ENCODE assay signal across 35 cellular contexts in the genomic region with DNA sequence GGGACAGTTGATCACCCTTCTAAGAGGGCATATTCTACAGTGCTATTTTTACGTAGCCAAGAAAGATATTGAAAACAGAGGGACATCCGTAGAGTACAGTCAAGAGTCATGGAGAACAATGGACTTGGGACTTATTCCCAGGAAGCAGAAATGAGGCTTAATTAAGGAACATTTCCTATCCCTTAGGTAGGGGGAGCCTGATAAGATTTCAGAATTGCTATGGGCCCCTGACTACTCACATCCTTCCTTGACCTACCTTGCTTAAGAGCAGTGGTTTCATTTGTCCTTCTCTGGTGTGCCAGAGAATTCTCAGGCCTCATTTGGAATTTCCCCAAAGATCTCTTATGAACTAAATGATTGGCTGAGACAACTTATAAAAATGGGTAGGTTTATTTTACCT.
DNase-seq lines count a peak whose midpoint lies in the region; ATAC-seq, FAIRE-seq and TF ChIP-seq lines count a peak whose summit lies in the region.
"Had no signal": no experiment of that assay in that cellular context is flagged by ENCODE, and none has a peak within 500 bp of the region (broad histone marks: within the 10 kb centered on the region; RNA-seq: fewer than 3 reads in every experiment).

No MANE protein-coding gene starts in this region.

- H4K20me1 ChIP-seq in K562 (replicated peaks; ENCODE audit: control insufficient read depth, insufficient read depth, low read length), result no peaks in the 10 kb centered on the region
- H4K20me1 ChIP-seq in endothelial cell of umbilical vein (replicated peaks; ENCODE audit: control insufficient read depth, extremely low read depth, insufficient read depth, low read length), result no peaks in the 10 kb centered on the region
- H4K20me1 ChIP-seq: BLaER1; BLaER1 treated with 17β-estradiol and CSF1 and Interleukin-3, amounts not matched to agents 10 nM and 100 nM had no signal

- H3K4me2 ChIP-seq in K562 (ENCODE audit: insufficient read depth, low read length) (no peak overlapping the region), endothelial cell of umbilical vein (ENCODE audit: insufficient read depth, low read length) (no peak overlapping the region)
- H3K4me2 ChIP-seq: A549; BLaER1; BLaER1 treated with 17β-estradiol and CSF1 and Interleukin-3, amounts not matched to agents 10 nM and 100 nM had no signal

- no peaks in the 10 kb centered on the region for H3K27me3 Mint-ChIP-seq in activated CD4-positive, alpha-beta T cell treated with anti-CD3 and anti-CD28 coated beads, Interleukin-2, amount 10 ng/mL, durations not matched to agents 7 days and 5 days
- H3K27me3 Mint-ChIP-seq: CD4-positive, alpha-beta T cell had no signal

- no peaks in the 10 kb centered on the region for H3K79me2 ChIP-seq in K562 (ENCODE audit: control insufficient read depth, insufficient read depth, low read length)
- no peaks in the 10 kb centered on the region for H3K79me2 ChIP-seq in endothelial cell of umbilical vein (ENCODE audit: control insufficient read depth, insufficient read depth, low read length)

- TF ChIP-seq EP300 in K562 (IDR thresholded peaks at IDR 0.05; ENCODE audit: low read length), result no peak

- DNase-seq in K562 (ENCODE audit: extremely low read depth in 1 of 4, low spot score in 3 of 4) (no peak), dermis blood vessel endothelial cell (peak; percentile 76), endothelial cell of umbilical vein (ENCODE audit: low read depth, low spot score) (peak; percentile 27), SW480 (ENCODE audit: low spot score) (no peak), body of pancreas (no peak)
- no peak for DNase-seq in activated CD4-positive, alpha-beta T cell treated with anti-CD3 and anti-CD28 coated beads, Interleukin-2, amount 10 ng/mL, durations not matched to agents 7 days and 5 days
- DNase-seq: 8988T; ACHN; AML-193; BE2C; C1 segment of cervical spinal cord; Caco-2; Calu3; CD4-positive, alpha-beta memory T cell; CD4-positive, alpha-beta T cell; CD4-positive, CD25-positive, alpha-beta regulatory T cell; CD8-positive, alpha-beta memory T cell; CD8-positive, alpha-beta T cell; COR-L47; DMS 273 treated with DMSO at 0.1 percent for 48 hours; DMS153; DMS53; DMS79; DMS79 treated with DMSO at 0.1 percent for 48 hours; DND-41; EL had no signal

- TF ChIP-seq CTCF in K562 (IDR thresholded peaks at IDR 0.05 in 2 of 3, conservative IDR thresholded peaks at IDR 0.05 in 1 of 3; ENCODE audit: insufficient read depth in 2 of 3, low read depth in 1 of 3, low read length in 3 of 3), result no peak
- no peak for TF ChIP-seq CTCF in endothelial cell of umbilical vein (IDR thresholded peaks at IDR 0.05; ENCODE audit: extremely low read depth in 1 of 2, insufficient read depth in 1 of 2, low read depth in 1 of 2, low read length in 2 of 2)
- TF ChIP-seq CTCF in body of pancreas (IDR thresholded peaks at IDR 0.05), result no peak

- H3K27ac ChIP-seq in K562 (ENCODE audit: extremely low read depth, low read depth, low read length) (no peak overlapping the region), endothelial cell of umbilical vein (ENCODE audit: insufficient read depth, low read depth, low read length) (no peak overlapping the region), body of pancreas (no peak overlapping the region)
- H3K27ac ChIP-seq: 22Rv1; A549; BLaER1; BLaER1 treated with 17β-estradiol and CSF1 and Interleukin-3, amounts not matched to agents 10 nM and 100 nM; C4-2B had no signal

- CTCF ChIA-PET in K562 (lab: Yijun Ruan, JAX; ENCODE audit: low intra/inter-chr PET ratio), result no interaction called here
- CTCF ChIA-PET in endothelial cell of umbilical vein (lab: Charles Lee), result interaction anchor here (1.3 kb wide), 2 partner anchors 8 to 16 kb away, joined by 3 read pairs; no protein-coding TSS in a partner anchor
- CTCF ChIA-PET in activated CD4-positive, alpha-beta T cell treated with anti-CD3 and anti-CD28 coated beads, Interleukin-2, amount 10 ng/mL, durations not matched to agents 7 days and 5 days (lab: Charles Lee), result no interaction called here

- no peak for TF ChIP-seq POLR2A in K562 (conservative IDR thresholded peaks at IDR 0.05)
- no peak for TF ChIP-seq POLR2A in endothelial cell of umbilical vein (IDR thresholded peaks at IDR 0.05; ENCODE audit: low read depth, low read length)
- TF ChIP-seq POLR2A in body of pancreas (IDR thresholded peaks at IDR 0.05), result no peak

- dilution Hi-C loops in endothelial cell of umbilical vein (cut with MboI; ENCODE audit: extremely low pct_ligation_motif_present, low sequenced_read_pairs), result no loop called here

- H3K9ac ChIP-seq in K562 (ENCODE audit: insufficient read depth in 1 of 2, low read depth in 2 of 2, low read length in 2 of 2), result no peak overlapping the region
- no peak overlapping the region for H3K9ac ChIP-seq in endothelial cell of umbilical vein (replicated peaks; ENCODE audit: extremely low read depth, insufficient read depth, low read length)
- H3K9ac ChIP-seq: BLaER1; BLaER1 treated with 17β-estradiol and CSF1 and Interleukin-3, amounts not matched to agents 10 nM and 100 nM had no signal

- in situ Hi-C loops in K562 (cut with MboI), result no loop called here

- BruUV-seq in K562 (replicated peaks; lab: Mats Ljungman, UMichigan), result no TSS peak
- BruUV-seq in endothelial cell of umbilical vein (replicated peaks; lab: Mats Ljungman, UMichigan), result no TSS peak

- H3K9me3 Mint-ChIP-seq in activated CD4-positive, alpha-beta T cell treated with anti-CD3 and anti-CD28 coated beads, Interleukin-2, amount 10 ng/mL, durations not matched to agents 7 days and 5 days, result peaks cover 3% of the 10 kb centered on the region
- H3K9me3 Mint-ChIP-seq: CD4-positive, alpha-beta memory T cell; CD4-positive, alpha-beta T cell; CD8-positive, alpha-beta memory T cell; CD8-positive, alpha-beta T cell had no signal

- H3K36me3 ChIP-seq in K562 (ENCODE audit: control insufficient read depth, insufficient read depth, low read length) (no peaks in the 10 kb centered on the region), endothelial cell of umbilical vein (ENCODE audit: control insufficient read depth in 2 of 2, extremely low read depth in 1 of 2, insufficient read depth in 2 of 2, low read length in 2 of 2) (no peaks in the 10 kb centered on the region), body of pancreas (replicated peaks in 1 of 2; ENCODE audit: insufficient read depth in 1 of 2, low read depth in 2 of 2) (no peaks in the 10 kb centered on the region)
- H3K36me3 ChIP-seq: BE2C; BLaER1; BLaER1 treated with 17β-estradiol and CSF1 and Interleukin-3, amounts not matched to agents 10 nM and 100 nM had no signal

- H2AFZ ChIP-seq in K562 (ENCODE audit: low read depth, low read length) (no peak overlapping the region), endothelial cell of umbilical vein (ENCODE audit: low read depth, low read length) (no peak overlapping the region)

- H3K27ac Mint-ChIP-seq in activated CD4-positive, alpha-beta T cell treated with anti-CD3 and anti-CD28 coated beads, Interleukin-2, amount 10 ng/mL, durations not matched to agents 7 days and 5 days, result no peak overlapping the region
- H3K27ac Mint-ChIP-seq: B cell; CD4-positive, alpha-beta memory T cell; CD4-positive, alpha-beta T cell; CD4-positive, CD25-positive, alpha-beta regulatory T cell; CD8-positive, alpha-beta memory T cell; CD8-positive, alpha-beta T cell had no signal

- H3K9me1 ChIP-seq in K562 (ENCODE audit: control insufficient read depth, insufficient read depth, low read length) (no peaks in the 10 kb centered on the region), endothelial cell of umbilical vein (replicated peaks; ENCODE audit: control insufficient read depth, extremely low read depth, insufficient read depth, low read length) (no peaks in the 10 kb centered on the region)

- POLR2A ChIA-PET in K562 (lab: Yijun Ruan, JAX), result interaction anchor here (1.5 kb wide), 1 partner anchor 15 kb away, joined by 5 read pairs; no protein-coding TSS in a partner anchor
- POLR2A ChIA-PET in endothelial cell of umbilical vein (lab: Charles Lee), result no interaction called here
- POLR2A ChIA-PET in activated CD4-positive, alpha-beta T cell treated with anti-CD3 and anti-CD28 coated beads, Interleukin-2, amount 10 ng/mL, durations not matched to agents 7 days and 5 days (lab: Charles Lee), result no interaction called here

- no peaks in the 10 kb centered on the region for H3K4me1 Mint-ChIP-seq in activated CD4-positive, alpha-beta T cell treated with anti-CD3 and anti-CD28 coated beads, Interleukin-2, amount 10 ng/mL, durations not matched to agents 7 days and 5 days
- H3K4me1 Mint-ChIP-seq: B cell; CD14-positive monocyte; CD4-positive, alpha-beta memory T cell; CD4-positive, CD25-positive, alpha-beta regulatory T cell; CD8-positive, alpha-beta memory T cell had no signal

- intact Hi-C loops in K562 (cut with micrococcal nuclease) (no loop called here), endothelial cell of umbilical vein (cut with micrococcal nuclease) (no loop called here), body of pancreas (cut with DNase I) (no loop called here)

- H3K4me1 ChIP-seq in K562 (replicated peaks in 1 of 2; ENCODE audit: control insufficient read depth in 2 of 2, insufficient read depth in 2 of 2, low read length in 2 of 2) (no peaks in the 10 kb centered on the region), endothelial cell of umbilical vein (ENCODE audit: control insufficient read depth, extremely low read depth, insufficient read depth, low read length) (no peaks in the 10 kb centered on the region), body of pancreas (no peaks in the 10 kb centered on the region)
- H3K4me1 ChIP-seq: A549, BE2C, BLaER1, Caco-2 had no signal

- TF ChIP-seq RAD21 in K562 (CRISPR knock-in tag; conservative IDR thresholded peaks at IDR 0.05 in 1 of 2, IDR thresholded peaks at IDR 0.05 in 1 of 2), result no peak

- H3K36me3 Mint-ChIP-seq in activated CD4-positive, alpha-beta T cell treated with anti-CD3 and anti-CD28 coated beads, Interleukin-2, amount 10 ng/mL, durations not matched to agents 7 days and 5 days (ENCODE audit: low read depth), result no peaks in the 10 kb centered on the region
- H3K36me3 Mint-ChIP-seq: CD4-positive, alpha-beta memory T cell; CD4-positive, CD25-positive, alpha-beta regulatory T cell; CD8-positive, alpha-beta memory T cell; CD8-positive, alpha-beta T cell had no signal

- 31% methylated on average over 2 of the region's 2 CpGs for WGBS in K562 (ENCODE audit: insufficient coverage, low coverage, missing lambda C conversion rate)
- WGBS in body of pancreas, 2 donors, result 88 to 94% methylated on average over 2 of the region's 2 CpGs

- no peak overlapping the region for H3K4me3 Mint-ChIP-seq in activated CD4-positive, alpha-beta T cell treated with anti-CD3 and anti-CD28 coated beads, Interleukin-2, amount 10 ng/mL, durations not matched to agents 7 days and 5 days
- H3K4me3 Mint-ChIP-seq: B cell; CD14-positive monocyte; CD4-positive, alpha-beta memory T cell; CD4-positive, alpha-beta T cell; CD4-positive, CD25-positive, alpha-beta regulatory T cell; CD8-positive, alpha-beta memory T cell; CD8-positive, alpha-beta T cell had no signal

- H3K27me3 ChIP-seq in K562 (ENCODE audit: control insufficient read depth in 2 of 2, insufficient read depth in 2 of 2, low read length in 2 of 2) (no peaks in the 10 kb centered on the region), endothelial cell of umbilical vein (ENCODE audit: control insufficient read depth in 2 of 2, insufficient read depth in 2 of 2, low read length in 2 of 2) (no peaks in the 10 kb centered on the region), body of pancreas (no peaks in the 10 kb centered on the region)
- H3K27me3 ChIP-seq: BE2C; BLaER1; BLaER1 treated with 17β-estradiol and CSF1 and Interleukin-3, amounts not matched to agents 10 nM and 100 nM had no signal

- FAIRE-seq in K562 (lab: Jason Lieb, UNC) (no peak), endothelial cell of umbilical vein (lab: Jason Lieb, UNC) (no peak)
- FAIRE-seq: A204.1, A549, D721Med had no signal

- no peak for ATAC-seq in K562
- ATAC-seq in body of pancreas, result no peak
- ATAC-seq: A549; CD8-positive, alpha-beta T cell had no signal

- H3K4me3 ChIP-seq in K562 (no peak overlapping the region), endothelial cell of umbilical vein (replicated peaks in 1 of 3; ENCODE audit: insufficient read depth in 1 of 3, low read depth in 1 of 3, low read length in 3 of 3) (no peak overlapping the region), body of pancreas (no peak overlapping the region)
- H3K4me3 ChIP-seq: A549; BLaER1; BLaER1 treated with 17β-estradiol and CSF1 and Interleukin-3, amounts not matched to agents 10 nM and 100 nM had no signal

- H3K9me3 ChIP-seq in K562 (replicated peaks; ENCODE audit: control insufficient read depth, insufficient read depth, low read depth, low read length) (no peaks in the 10 kb centered on the region), endothelial cell of umbilical vein (replicated peaks; ENCODE audit: control insufficient read depth, insufficient read depth, low read length) (no peaks in the 10 kb centered on the region), body of pancreas (no peaks in the 10 kb centered on the region)
- H3K9me3 ChIP-seq: A549, BE2C, BLaER1, Caco-2 had no signal

Comparison
In these comparisons a context has a peak if more than half of its experiments do, and no peak if none do; other contexts are left out.
1. DNase-seq: peak in dermis blood vessel endothelial cell (single experiment) and endothelial cell of umbilical vein (single experiment); none in K562 (0 of 4), activated CD4-positive, alpha-beta T cell treated with anti-CD3 and anti-CD28 coated beads, Interleukin-2, amount 10 ng/mL, durations not matched to agents 7 days and 5 days (single experiment), SW480 (single experiment) and body of pancreas (0 of 4).